Comparison of ENCODE assay signal across 1 cellular context in the genomic region with DNA sequence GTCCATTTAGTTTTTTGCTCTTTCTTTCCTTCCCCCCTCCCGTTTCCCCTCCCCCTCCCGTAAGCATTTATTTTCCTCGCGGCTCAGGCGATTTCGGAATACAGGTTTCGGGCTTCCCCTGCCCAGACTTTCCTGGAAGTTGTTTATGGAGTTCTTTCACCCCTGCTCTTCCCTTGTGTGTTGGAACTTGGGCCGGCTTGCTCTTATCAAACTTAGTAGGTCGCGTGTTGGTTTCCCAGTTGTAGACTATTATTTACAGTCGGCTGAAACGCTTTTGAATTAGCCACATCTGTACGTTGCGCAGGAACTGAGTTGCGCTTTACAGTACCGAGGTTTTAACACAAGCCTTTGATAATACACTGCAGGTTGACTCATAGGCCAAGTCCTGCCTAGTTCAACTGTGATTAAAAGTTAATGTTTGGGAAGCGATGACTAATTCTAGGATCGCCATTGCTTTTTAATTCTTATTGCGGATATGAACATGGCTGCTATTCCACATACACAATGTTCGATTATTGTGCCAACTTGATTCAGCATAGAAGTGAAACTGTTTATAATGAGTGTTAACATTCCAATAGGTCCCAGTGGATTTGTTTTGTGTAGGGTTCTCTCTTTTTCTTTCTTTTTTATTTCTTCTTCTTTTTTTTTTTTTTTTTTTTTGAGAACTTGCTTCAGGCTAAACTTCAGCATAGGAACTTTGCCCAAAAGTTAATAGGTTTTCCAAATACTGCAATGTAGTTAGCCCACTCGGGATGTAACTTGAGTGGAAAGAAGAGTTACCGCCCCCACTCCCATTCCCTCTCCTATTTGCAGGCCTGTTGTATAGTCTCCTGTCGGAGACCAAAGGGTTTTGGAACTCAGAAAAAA.
TF ChIP-seq lines count a peak whose summit lies in the region.

No MANE protein-coding gene starts in this region.

TF ChIP-seq in IMR-90, 13 proteins besides CTCF, POLR2A, EP300 and RAD21:
- TF ChIP-seq FOS (IDR thresholded peaks at IDR 0.05; ENCODE audit: low read depth, low read length) (peak; percentile 82), RFX5 (IDR thresholded peaks at IDR 0.05; ENCODE audit: low read depth, low read length) (no peak), MAFK (IDR thresholded peaks at IDR 0.05; ENCODE audit: low read depth, low read length) (no peak), MAZ (IDR thresholded peaks at IDR 0.05; ENCODE audit: borderline replicate concordance, low read depth, low read length) (no peak), NFE2L2 (IDR thresholded peaks at IDR 0.05; ENCODE audit: low read depth, low read length) (no peak), MXI1 (IDR thresholded peaks at IDR 0.05; ENCODE audit: borderline replicate concordance, low read depth, low read length) (no peak), SMC3 (IDR thresholded peaks at IDR 0.05; ENCODE audit: low read depth, low read length) (no peak), CHD1 (IDR thresholded peaks at IDR 0.05; ENCODE audit: low read depth, low read length) (no peak; the same call in 1 of the 2 replicates), CEBPB (IDR thresholded peaks at IDR 0.05; ENCODE audit: low read depth, low read length) (peak; percentile 55), RCOR1 (IDR thresholded peaks at IDR 0.05; ENCODE audit: insufficient replicate concordance, low read length) (no peak), BHLHE40 (IDR thresholded peaks at IDR 0.05; ENCODE audit: low read depth, low read length) (peak; percentile 27), ELK1 (IDR thresholded peaks at IDR 0.05; ENCODE audit: borderline replicate concordance, low read depth, low read length) (no peak)
- TF ChIP-seq, protein P1, sequence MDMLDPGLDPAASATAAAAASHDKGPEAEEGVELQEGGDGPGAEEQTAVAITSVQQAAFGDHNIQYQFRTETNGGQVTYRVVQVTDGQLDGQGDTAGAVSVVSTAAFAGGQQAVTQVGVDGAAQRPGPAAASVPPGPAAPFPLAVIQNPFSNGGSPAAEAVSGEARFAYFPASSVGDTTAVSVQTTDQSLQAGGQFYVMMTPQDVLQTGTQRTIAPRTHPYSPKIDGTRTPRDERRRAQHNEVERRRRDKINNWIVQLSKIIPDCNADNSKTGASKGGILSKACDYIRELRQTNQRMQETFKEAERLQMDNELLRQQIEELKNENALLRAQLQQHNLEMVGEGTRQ (IDR thresholded peaks at IDR 0.05; ENCODE audit: low read depth, low read length) = no peak
